ENCODE assay signal across 27 cellular contexts in genomic region chr18:43236921-43237320, GRCh38. TPM values are rescaled to one million over a fixed set of nuclear protein-coding genes. Genes with fewer than 3 reads are reported as not detected.
A peak's percentile ranks its signal among the peaks of the same experiment; 100 is the strongest.
DNase-seq lines count a peak whose midpoint lies in the region; ATAC-seq, FAIRE-seq and TF ChIP-seq lines count a peak whose summit lies in the region.
"Had no signal": no experiment of that assay in that cellular context is flagged by ENCODE, and none has a peak within 500 bp of the region (broad histone marks: within the 10 kb centered on the region; RNA-seq: fewer than 3 reads in every experiment).

No MANE protein-coding gene starts in this region.

- no peak overlapping the region for H2AK5ac ChIP-seq in H1 (ENCODE audit: low read depth, low read length)
- peak overlapping the region; percentile 27 for H2AK5ac ChIP-seq in mesendoderm (ENCODE audit: low read length)

- H3K36me3 Mint-ChIP-seq in astrocyte (ENCODE audit: low read depth, unreplicated experiment): no peaks in the 10 kb centered on the region

- TF ChIP-seq EP300 in H1 (IDR thresholded peaks at IDR 0.05; ENCODE audit: borderline replicate concordance in 1 of 2, low read depth in 2 of 2, low read length in 2 of 2): no peak
- no peak for TF ChIP-seq EP300 in HepG2 (IDR thresholded peaks at IDR 0.05; ENCODE audit: low read depth in 2 of 2, low read length in 2 of 2)
- no peak for TF ChIP-seq EP300 in HepG2 (CRISPR knock-in tag; IDR thresholded peaks at IDR 0.05; ENCODE audit: borderline replicate concordance)

- H3K4ac ChIP-seq in H1 (replicated peaks; ENCODE audit: insufficient read length, low read depth, low read length): no peak overlapping the region
- H3K4ac ChIP-seq in mesendoderm (ENCODE audit: low read depth, low read length): peak overlapping the region; percentile 78

- intact Hi-C loops in dorsolateral prefrontal cortex (cut with DNase I): no loop called here
- intact Hi-C loops in HepG2 (cut with micrococcal nuclease; ENCODE audit: unreplicated experiment): no loop called here

- H3K14ac ChIP-seq in H1 (ENCODE audit: insufficient read length): no peak overlapping the region

- H3K4me1 ChIP-seq in astrocyte (ENCODE audit: insufficient read depth, low read length) (no peaks in the 10 kb centered on the region), H1 (replicated peaks in 1 of 4; ENCODE audit: control insufficient read depth in 3 of 4, insufficient read depth in 4 of 4, low read length in 3 of 4) (no peaks in the 10 kb centered on the region), mesendoderm (ENCODE audit: control insufficient read depth, low read depth, low read length) (peaks cover 2% of the 10 kb centered on the region), HepG2 (ENCODE audit: insufficient read depth, low read length) (no peaks in the 10 kb centered on the region)
- H3K4me1 ChIP-seq: BE2C, Caco-2 had no signal

- H3K79me2 ChIP-seq in astrocyte (ENCODE audit: insufficient read depth, low read length): no peaks in the 10 kb centered on the region
- no peaks in the 10 kb centered on the region for H3K79me2 ChIP-seq in H1 (ENCODE audit: control insufficient read depth in 1 of 2, insufficient read depth in 2 of 2, low read length in 2 of 2)
- no peaks in the 10 kb centered on the region for H3K79me2 ChIP-seq in mesendoderm (ENCODE audit: control insufficient read depth, insufficient read depth, low read length)
- no peaks in the 10 kb centered on the region for H3K79me2 ChIP-seq in HepG2 (ENCODE audit: insufficient read depth, low read length)

- H2BK5ac ChIP-seq in H1 (ENCODE audit: low read depth, low read length): no peak overlapping the region
- H2BK5ac ChIP-seq in mesendoderm (ENCODE audit: low read length): no peak overlapping the region

- no peak overlapping the region for H2AFZ ChIP-seq in astrocyte (ENCODE audit: low read depth, low read length)
- no peak overlapping the region for H2AFZ ChIP-seq in H1 (ENCODE audit: low read length)
- no peak overlapping the region for H2AFZ ChIP-seq in HepG2 (ENCODE audit: low read length)
- H2AFZ ChIP-seq: GM23248 had no signal

- H3K27ac ChIP-seq in astrocyte (ENCODE audit: low read depth, low read length) (no peak overlapping the region), H1 (ENCODE audit: low read depth, low read length) (no peak overlapping the region), mesendoderm (ENCODE audit: low read depth, low read length) (no peak overlapping the region), dorsolateral prefrontal cortex (no peak overlapping the region), HepG2 (ENCODE audit: extremely low read length, insufficient read depth, low read length) (no peak overlapping the region)
- H3K27ac ChIP-seq: GM23248, HL-60 had no signal

- H3K4me3 Mint-ChIP-seq in astrocyte (ENCODE audit: unreplicated experiment): no peak overlapping the region
- H3K4me3 Mint-ChIP-seq: CD4-positive, alpha-beta T cell had no signal

- no peak overlapping the region for H2BK120ac ChIP-seq in H1 (replicated peaks; ENCODE audit: low read depth, low read length)
- H2BK120ac ChIP-seq in mesendoderm (ENCODE audit: low read depth, low read length): no peak overlapping the region

- H3K9me3 ChIP-seq in astrocyte (ENCODE audit: insufficient read depth, low read depth, low read length): no peaks in the 10 kb centered on the region
- H3K9me3 ChIP-seq in H1 (ENCODE audit: insufficient read depth in 2 of 2, low read depth in 1 of 2, low read length in 1 of 2): no peaks in the 10 kb centered on the region; a peak in 1 of 4 replicates
- H3K9me3 ChIP-seq in HepG2 (ENCODE audit: low read length): no peaks in the 10 kb centered on the region
- H3K9me3 ChIP-seq: BE2C, Caco-2, MG63 had no signal

- DNase-seq in Caki2 (ENCODE audit: low read depth) (peak; percentile 30), astrocyte (ENCODE audit: low read depth) (peak; percentile 26), H1 (ENCODE audit: low read depth in 1 of 2, low spot score in 2 of 2) (no peak), mesendoderm (peak; percentile 93), NCI-H2196 (lab: John Stamatoyannopoulos, UW; ENCODE audit: unreplicated experiment) (no peak), hypothalamus (lab: John Stamatoyannopoulos, UW) (no peak), dorsolateral prefrontal cortex (no peak), HepG2 (ENCODE audit: low spot score) (no peak)
- DNase-seq: BE2C; Caco-2; CD4-positive, alpha-beta T cell; DMS153; GF-D8; GM23248; HCEC 1CT; IMR-90; MG63; NCI-H1048; NCI-H1436; NCI-H1930; NCI-H526 treated with DMSO at 0.1 percent for 48 hours; SHP77 had no signal

- WGBS in H1 (ENCODE audit: extremely low coverage in 1 of 2, insufficient coverage in 1 of 2, insufficient read length in 1 of 2, insufficient replicate concordance in 2 of 2, low coverage in 1 of 2, low lambda C conversion rate in 2 of 2, missing lambda C conversion rate in 1 of 2), 2 experiments: 93% methylated on average over 2 of the region's 2 CpGs; no CpG with 5 or more reads in 1 of the 2 experiments
- WGBS in mesendoderm (ENCODE audit: extremely low coverage, insufficient coverage, low lambda C conversion rate): no CpG with 5 or more reads among the region's 2 CpGs
- 0% methylated on average over 2 of the region's 2 CpGs for WGBS in HepG2 (ENCODE audit: low lambda C conversion rate)

- H2BK12ac ChIP-seq in H1 (ENCODE audit: low read depth, low read length): no peak overlapping the region

- H3K27me3 ChIP-seq in astrocyte (ENCODE audit: insufficient read depth, low read length) (no peaks in the 10 kb centered on the region), H1 (replicated peaks in 1 of 4; ENCODE audit: control insufficient read depth in 3 of 4, extremely low read depth in 1 of 4, insufficient read depth in 3 of 4, low read length in 3 of 4) (no peaks in the 10 kb centered on the region), mesendoderm (ENCODE audit: insufficient read depth, low read length, poor library complexity) (no peaks in the 10 kb centered on the region), dorsolateral prefrontal cortex (peaks cover 0 to 3% (median 0%) of the 10 kb centered on the region in 45 donors), HepG2 (ENCODE audit: control insufficient read depth in 1 of 2, insufficient read depth in 2 of 2, low read length in 2 of 2) (no peaks in the 10 kb centered on the region)
- H3K27me3 ChIP-seq: BE2C, MG63 had no signal

- H3K79me1 ChIP-seq in H1 (ENCODE audit: low read depth, low read length) (no peaks in the 10 kb centered on the region), mesendoderm (ENCODE audit: low read length) (no peaks in the 10 kb centered on the region)

- H3K23me2 ChIP-seq in H1 (ENCODE audit: low read depth, low read length): no peaks in the 10 kb centered on the region; the same call in 1 of the 2 replicates

- H4K5ac ChIP-seq in H1 (ENCODE audit: insufficient read length, low read depth, low read length) (no peak overlapping the region), mesendoderm (ENCODE audit: low read length) (no peak overlapping the region)

- H3K9me3 Mint-ChIP-seq in astrocyte (ENCODE audit: unreplicated experiment): no peaks in the 10 kb centered on the region

- H3K4me1 Mint-ChIP-seq in astrocyte (ENCODE audit: low read depth, unreplicated experiment): no peaks in the 10 kb centered on the region

- FAIRE-seq in astrocyte (lab: Jason Lieb, UNC) (no peak), H1 (lab: Jason Lieb, UNC) (no peak), HepG2 (lab: Jason Lieb, UNC) (no peak)

- no peak for ATAC-seq in HepG2

- H3K56ac ChIP-seq in H1 (replicated peaks; ENCODE audit: insufficient read length, low read depth, low read length): no peak overlapping the region
- no peak overlapping the region for H3K56ac ChIP-seq in mesendoderm (ENCODE audit: low read length)

- CTCF ChIA-PET in H1 (lab: Charles Lee; ENCODE audit: partially characterized antibody): no interaction called here
- CTCF ChIA-PET in HepG2 (lab: Yijun Ruan, JAX; ENCODE audit: low intra/inter-chr PET ratio, low total read pairs): no interaction called here

- TF ChIP-seq CTCF in astrocyte (IDR thresholded peaks at IDR 0.05; ENCODE audit: insufficient read depth, low read depth, low read length) (no peak), H1 (IDR thresholded peaks at IDR 0.05; ENCODE audit: control extremely low read depth in 1 of 3, insufficient read depth in 1 of 3, low read depth in 1 of 3, low read length in 3 of 3) (no peak), dorsolateral prefrontal cortex (IDR thresholded peaks at IDR 0.05 in 54 of 56, conservative IDR thresholded peaks at IDR 0.05 in 2 of 56; ENCODE audit: low read depth in 1 of 56, partially characterized antibody in 56 of 56) (no peak), HepG2 (CRISPR knock-in tag; IDR thresholded peaks at IDR 0.05) (no peak)

- no peak for TF ChIP-seq RAD21 in H1 (IDR thresholded peaks at IDR 0.05 in 1 of 2, conservative IDR thresholded peaks at IDR 0.05 in 1 of 2; ENCODE audit: low read depth in 2 of 2, low read length in 2 of 2)
- TF ChIP-seq RAD21 in HepG2 (CRISPR knock-in tag; IDR thresholded peaks at IDR 0.05): no peak

- H3K18ac ChIP-seq in H1 (ENCODE audit: extremely low read depth, low read length) (no peak overlapping the region), mesendoderm (ENCODE audit: low read length) (peak overlapping the region; percentile 21)

- peaks cover 3% of the 10 kb centered on the region for H3K27me3 Mint-ChIP-seq in astrocyte (ENCODE audit: low read depth, unreplicated experiment)
- H3K27me3 Mint-ChIP-seq: CD4-positive, alpha-beta T cell had no signal

- in situ Hi-C loops in Caki2 (cut with HindIII; ENCODE audit: low pct_unique_long_range_greater_than_20kb, low sequenced_read_pairs) (no loop called here), HepG2 (cut with HindIII; ENCODE audit: extremely low pct_ligation_motif_present, low pct_unique_long_range_greater_than_20kb) (no loop called here)

- H3K36me3 ChIP-seq in astrocyte (ENCODE audit: insufficient read depth, low read length) (no peaks in the 10 kb centered on the region), H1 (ENCODE audit: control insufficient read depth in 2 of 4, insufficient read depth in 4 of 4, low read length in 3 of 4) (no peaks in the 10 kb centered on the region), mesendoderm (ENCODE audit: control insufficient read depth, insufficient read depth, low read length) (no peaks in the 10 kb centered on the region), HepG2 (replicated peaks in 1 of 2; ENCODE audit: control insufficient read depth in 1 of 2, insufficient read depth in 2 of 2, low read length in 2 of 2) (no peaks in the 10 kb centered on the region)
- H3K36me3 ChIP-seq: BE2C, MG63 had no signal

- 0 out of 2 replicates have a peak overlapping the region, but pooled peaks have one; percentile 61 for H2BK15ac ChIP-seq in H1 (ENCODE audit: low read length)
- no peak overlapping the region for H2BK15ac ChIP-seq in mesendoderm (replicated peaks; ENCODE audit: low read depth)

- POLR2A ChIA-PET in H1 (lab: Charles Lee; ENCODE audit: partially characterized antibody) (no interaction called here), HepG2 (lab: Yijun Ruan, JAX) (no interaction called here)

- no TSS peak for BruUV-seq in HepG2 (replicated peaks; lab: Mats Ljungman, UMichigan)

- no peak overlapping the region for H4K91ac ChIP-seq in H1 (replicated peaks; ENCODE audit: insufficient read length, low read length)

- no peak for TF ChIP-seq POLR2A in H1 (IDR thresholded peaks at IDR 0.05; ENCODE audit: control extremely low read depth in 1 of 2, low read depth in 2 of 2, low read length in 2 of 2)
- TF ChIP-seq POLR2A in HepG2 (IDR thresholded peaks at IDR 0.05; ENCODE audit: insufficient read depth in 1 of 2, low read depth in 2 of 2, low read length in 2 of 2): no peak

- H3K4me3 ChIP-seq in astrocyte (ENCODE audit: insufficient read depth, low read depth, low read length) (no peak overlapping the region), H1 (ENCODE audit: extremely low read depth in 1 of 4, insufficient read depth in 2 of 4, low read depth in 3 of 4, low read length in 4 of 4) (no peak overlapping the region), mesendoderm (ENCODE audit: low read length) (no peak overlapping the region), dorsolateral prefrontal cortex (no peak overlapping the region), HepG2 (replicated peaks in 1 of 3; ENCODE audit: insufficient read depth in 1 of 3, low read depth in 2 of 3, low read length in 3 of 3) (no peak overlapping the region)
- H3K4me3 ChIP-seq: GM23248, MG63 had no signal

- H4K20me1 ChIP-seq in astrocyte (ENCODE audit: insufficient read depth, low read length): no peaks in the 10 kb centered on the region
- no peaks in the 10 kb centered on the region for H4K20me1 ChIP-seq in H1 (replicated peaks in 1 of 2; ENCODE audit: control insufficient read depth in 1 of 2, insufficient read depth in 2 of 2, low read length in 2 of 2)
- no peaks in the 10 kb centered on the region for H4K20me1 ChIP-seq in HepG2 (ENCODE audit: insufficient read depth, low read length)

- H2BK20ac ChIP-seq in H1 (ENCODE audit: low read length): no peak overlapping the region

- H4K8ac ChIP-seq in H1 (ENCODE audit: extremely low read depth, insufficient read depth, low read length) (no peak overlapping the region), mesendoderm (ENCODE audit: low read depth, low read length) (no peak overlapping the region)

- no peak overlapping the region for H3K27ac Mint-ChIP-seq in astrocyte (ENCODE audit: unreplicated experiment)
- H3K27ac Mint-ChIP-seq: CD4-positive, alpha-beta T cell had no signal

- no peak overlapping the region for H3K9ac ChIP-seq in astrocyte (ENCODE audit: low read length)
- H3K9ac ChIP-seq in H1 (replicated peaks in 1 of 4; ENCODE audit: extremely low read depth in 1 of 4, low read depth in 3 of 4, low read length in 3 of 4): no peak overlapping the region
- no peak overlapping the region for H3K9ac ChIP-seq in mesendoderm (ENCODE audit: low read length)
- no peak overlapping the region for H3K9ac ChIP-seq in HepG2 (ENCODE audit: insufficient read depth, low read depth, low read length)
- H3K9ac ChIP-seq: GM23248 had no signal

- H3K4me2 ChIP-seq in astrocyte (ENCODE audit: low read length) (no peak overlapping the region), H1 (ENCODE audit: insufficient read depth in 1 of 2, low read depth in 2 of 2, low read length in 2 of 2) (no peak overlapping the region), mesendoderm (ENCODE audit: low read length) (no peak overlapping the region), HepG2 (ENCODE audit: low read depth, low read length) (no peak overlapping the region)

- no peak overlapping the region for H3K23ac ChIP-seq in H1 (ENCODE audit: insufficient read length)
- H3K23ac ChIP-seq in mesendoderm (ENCODE audit: low read length): no peak overlapping the region

RNA-seq across cellular contexts. Expression of gene SYT4, which starts 40.4 kb away (rescaled TPM):
- total RNA-seq in Caki2 (2014; rRNA removed; shearing (Covaris generic); ENCODE audit: low replicate concordance): not detected in 2 replicates
- not detected in 2 replicates for total RNA-seq in astrocyte
- 9.7 and 10.2 TPM in 2 replicates for total RNA-seq in H1 (2021; fragmentation: NEBNext Ultra II Directional; extraction: Animal tissue kit (Norgen Biotek cat#: 25700))
- 1.1 and 2.4 TPM in 2 replicates for polyA plus RNA-seq in H1 (2011; rRNA removed)
- polyA plus RNA-seq in H1 (2011; cell fraction: cytosol; rRNA removed): 2.0 TPM
- 1.4 TPM for polyA plus RNA-seq in H1 (2011; cell fraction: nucleus; rRNA removed)
- polyA plus RNA-seq in H1 (2012, experiment 1 of 2): 3.7 to 8.8 TPM (median 5.5 TPM) in 4 replicates
- polyA plus RNA-seq in H1 (2012, experiment 2 of 2): 0.55 TPM
- polyA plus RNA-seq in H1 (2013, experiment 1 of 2): 17.8 TPM
- polyA plus RNA-seq in H1 (2013, experiment 2 of 2): 20.4 TPM
- 3.5 and 5.5 TPM in 2 replicates for polyA minus RNA-seq in H1 (2011; rRNA and poly(A)+ RNA removed)
- 6.3 TPM for polyA minus RNA-seq in H1 (2011; cell fraction: cytosol; rRNA and poly(A)+ RNA removed)
- polyA minus RNA-seq in H1 (2011; cell fraction: nucleus; rRNA and poly(A)+ RNA removed): 12.5 TPM
- polyA plus RNA-seq in mesendoderm (2013, experiment 1 of 2): 12.5 TPM
- 12.6 TPM for polyA plus RNA-seq in mesendoderm (2013, experiment 2 of 2)
- total RNA-seq in dorsolateral prefrontal cortex: 100 to 1,000 TPM in 83 of 120 experiments, 10 to 100 TPM in 37; 34.9 to 210 (median 117) TPM
- total RNA-seq in HepG2 (2016; rRNA removed; fragmentation: Illumina TruSeq; extraction: Trizol): not detected in 2 replicates
- not detected in 2 replicates for total RNA-seq in HepG2 (2016; cell fraction: cytosol; rRNA removed; fragmentation: Illumina TruSeq; extraction: Trizol; ENCODE audit: low read depth)
- not detected in 2 replicates for total RNA-seq in HepG2 (2016; cell fraction: insoluble cytoplasmic fraction; rRNA removed; fragmentation: Illumina TruSeq; extraction: Trizol)
- total RNA-seq in HepG2 (2016; cell fraction: membrane; rRNA removed; fragmentation: Illumina TruSeq; extraction: Trizol): not detected in 2 replicates
- not detected in 2 replicates for total RNA-seq in HepG2 (2016; cell fraction: nucleus; rRNA removed; fragmentation: Illumina TruSeq; extraction: Trizol)
- polyA plus RNA-seq in HepG2 (2011; rRNA removed): not detected in 2 replicates
- polyA plus RNA-seq in HepG2 (2011; cell fraction: cytosol; rRNA removed): not detected in 2 replicates
- not detected in 2 replicates for polyA plus RNA-seq in HepG2 (2011; cell fraction: nucleus; rRNA removed)
- not detected in 2 replicates for polyA plus RNA-seq in HepG2 (2012)
- polyA plus RNA-seq in HepG2 (2016; cell fraction: cytosol; fragmentation: Illumina TruSeq; extraction: Trizol; ENCODE audit: low read depth): not detected in 2 replicates
- polyA plus RNA-seq in HepG2 (2016; cell fraction: insoluble cytoplasmic fraction; fragmentation: Illumina TruSeq; extraction: Trizol; ENCODE audit: low read depth): not detected in 2 replicates
- polyA plus RNA-seq in HepG2 (2016; cell fraction: membrane; fragmentation: Illumina TruSeq; extraction: Trizol; ENCODE audit: low read depth): not detected in 2 replicates
- not detected in 2 replicates for polyA plus RNA-seq in HepG2 (2016; cell fraction: nucleus; fragmentation: Illumina TruSeq; extraction: Trizol; ENCODE audit: insufficient read depth, low read depth)
- polyA minus RNA-seq in HepG2 (2011; rRNA and poly(A)+ RNA removed; ENCODE audit: low replicate concordance): not detected in 2 replicates
- polyA minus RNA-seq in HepG2 (2011; cell fraction: cytosol; rRNA and poly(A)+ RNA removed): not detected in 2 replicates
- polyA minus RNA-seq in HepG2 (2011; cell fraction: nucleus; rRNA and poly(A)+ RNA removed): not detected in 2 replicates
- total RNA-seq: A172, Caco-2, Daoy, GM23248, HT1080, IMR-90, RPMI7951 had no signal
- polyA plus RNA-seq: IMR-90 had no signal

Comparison
In these comparisons a context has a peak if more than half of its experiments do, and no peak if none do; other contexts are left out.
1. DNase-seq: peak in Caki2 (single experiment), astrocyte (single experiment) and mesendoderm (single experiment); none in H1 (0 of 2), NCI-H2196 (single experiment), hypothalamus (0 of 51), dorsolateral prefrontal cortex (0 of 10) and HepG2 (single experiment).
2. RNA of gene SYT4, which starts 40.4 kb away (total RNA-seq): 34.9 to 210 TPM in dorsolateral prefrontal cortex and 9.7 to 10.2 TPM in H1; not detected in astrocyte, not detected in Caki2 and not detected in HepG2; every median in the first group is over 10 times any median in the second.